ENCODE assay signal across 1 cellular context in genomic region chr6:44120692-44121443, GRCh38.
TF ChIP-seq lines count a peak whose summit lies in the region.

No MANE protein-coding gene starts in this region.

TF ChIP-seq in IMR-90, 13 proteins besides CTCF, POLR2A, EP300 and RAD21:
- TF ChIP-seq BHLHE40 (IDR thresholded peaks at IDR 0.05; ENCODE audit: low read depth, low read length) (no peak), ELK1 (IDR thresholded peaks at IDR 0.05; ENCODE audit: borderline replicate concordance, low read depth, low read length) (no peak), RCOR1 (IDR thresholded peaks at IDR 0.05; ENCODE audit: insufficient replicate concordance, low read length) (no peak), CEBPB (IDR thresholded peaks at IDR 0.05; ENCODE audit: low read depth, low read length) (no peak), NFE2L2 (IDR thresholded peaks at IDR 0.05; ENCODE audit: low read depth, low read length) (no peak), RFX5 (IDR thresholded peaks at IDR 0.05; ENCODE audit: low read depth, low read length) (no peak), MAZ (IDR thresholded peaks at IDR 0.05; ENCODE audit: borderline replicate concordance, low read depth, low read length) (no peak), MAFK (IDR thresholded peaks at IDR 0.05; ENCODE audit: low read depth, low read length) (no peak), SMC3 (IDR thresholded peaks at IDR 0.05; ENCODE audit: low read depth, low read length) (no peak), MXI1 (IDR thresholded peaks at IDR 0.05; ENCODE audit: borderline replicate concordance, low read depth, low read length) (no peak), FOS (IDR thresholded peaks at IDR 0.05; ENCODE audit: low read depth, low read length) (no peak), CHD1 (IDR thresholded peaks at IDR 0.05; ENCODE audit: low read depth, low read length) (no peak)
- TF ChIP-seq, protein P1, sequence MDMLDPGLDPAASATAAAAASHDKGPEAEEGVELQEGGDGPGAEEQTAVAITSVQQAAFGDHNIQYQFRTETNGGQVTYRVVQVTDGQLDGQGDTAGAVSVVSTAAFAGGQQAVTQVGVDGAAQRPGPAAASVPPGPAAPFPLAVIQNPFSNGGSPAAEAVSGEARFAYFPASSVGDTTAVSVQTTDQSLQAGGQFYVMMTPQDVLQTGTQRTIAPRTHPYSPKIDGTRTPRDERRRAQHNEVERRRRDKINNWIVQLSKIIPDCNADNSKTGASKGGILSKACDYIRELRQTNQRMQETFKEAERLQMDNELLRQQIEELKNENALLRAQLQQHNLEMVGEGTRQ (IDR thresholded peaks at IDR 0.05; ENCODE audit: low read depth, low read length) = no peak
